ENCODE assay signal across 6 cellular contexts in the genomic region with DNA sequence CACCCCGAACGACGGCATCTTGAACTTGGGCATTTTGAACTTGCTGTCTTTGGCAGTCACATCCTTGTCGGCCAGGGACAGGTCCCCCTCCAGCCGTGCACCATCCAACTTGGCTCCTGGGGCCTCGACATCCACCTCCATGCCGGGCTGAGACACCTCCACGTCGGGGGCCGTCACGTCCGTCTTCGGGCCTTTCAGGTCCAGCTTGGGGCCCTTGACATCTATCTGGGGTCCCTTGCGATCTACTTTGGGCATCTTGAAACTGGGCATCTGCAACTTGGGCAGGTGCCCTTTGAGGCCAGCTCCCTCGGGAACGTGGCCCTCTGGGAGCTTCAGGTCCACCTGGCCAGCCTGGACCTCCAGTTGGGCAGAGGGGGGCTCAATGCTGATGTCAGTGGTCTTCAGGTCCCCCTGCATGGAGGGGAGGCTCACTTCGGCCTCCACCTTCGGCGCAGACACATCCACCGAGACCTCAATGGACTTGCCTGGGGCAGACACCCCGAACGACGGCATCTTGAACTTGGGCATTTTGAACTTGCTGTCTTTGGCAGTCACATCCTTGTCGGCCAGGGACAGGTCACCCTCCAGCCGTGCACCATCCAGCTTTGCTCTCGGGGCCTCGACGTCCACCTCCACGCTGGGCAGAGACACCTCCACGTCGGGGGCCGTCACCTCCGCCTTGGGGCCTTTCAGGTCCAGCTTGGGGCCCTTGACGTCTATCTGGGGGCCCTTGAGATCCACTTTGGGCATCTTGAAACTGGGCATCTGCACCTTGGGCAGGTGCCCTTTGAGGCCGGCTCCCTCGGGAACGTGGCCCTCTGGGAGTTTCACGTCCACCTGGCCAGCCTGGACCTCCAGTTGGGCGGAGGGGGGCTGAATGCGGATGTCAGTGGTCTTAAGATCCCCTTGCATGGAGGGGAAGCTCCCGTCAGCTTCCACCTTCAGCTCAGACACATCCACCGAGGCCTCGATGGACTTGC. TPM values are rescaled to one million over a fixed set of nuclear protein-coding genes. Genes with fewer than 3 reads are reported as not detected.
"Had no signal": no experiment of that assay in that cellular context is flagged by ENCODE, and none has a peak within 500 bp of the region (broad histone marks: within the 10 kb centered on the region; RNA-seq: fewer than 3 reads in every experiment).

No MANE protein-coding gene starts in this region.

RNA-seq across cellular contexts. Expression of a gene that starts 21.6 kb away (rescaled TPM):
- total RNA-seq: activated CD4-positive, alpha-beta memory T cell treated with anti-CD3 and anti-CD28 coated beads, Interleukin-2, amount 10 ng/mL, durations not matched to agents 7 days and 5 days; activated CD4-positive, alpha-beta T cell treated with anti-CD3 and anti-CD28 coated beads, Interleukin-2, amount 10 ng/mL, durations not matched to agents 7 days and 5 days; ascending aorta; endodermal cell; epithelial cell of proximal tubule had no signal

RNA-seq across cellular contexts. Expression of a gene that starts 31.9 kb away (rescaled TPM):
- total RNA-seq: activated CD4-positive, alpha-beta memory T cell treated with anti-CD3 and anti-CD28 coated beads, Interleukin-2, amount 10 ng/mL, durations not matched to agents 7 days and 5 days; activated CD4-positive, alpha-beta T cell treated with anti-CD3 and anti-CD28 coated beads, Interleukin-2, amount 10 ng/mL, durations not matched to agents 7 days and 5 days; T-helper 17 cell had no signal
